In genomic region chr1:45892068-45892785, GRCh38 we compare ENCODE assay signal across 9 cellular contexts.
DNase-seq lines count a peak whose midpoint lies in the region; FAIRE-seq and TF ChIP-seq lines count a peak whose summit lies in the region.
"Had no signal": no experiment of that assay in that cellular context is flagged by ENCODE, and none has a peak within 500 bp of the region (broad histone marks: within the 10 kb centered on the region; RNA-seq: fewer than 3 reads in every experiment).

No MANE protein-coding gene starts in this region.

- H3K4me1 ChIP-seq in ovary (ENCODE audit: insufficient read depth): peaks cover 8% of the 10 kb centered on the region

- 4 to 12% (median 8%) methylated on average over 6 of the region's 6 CpGs for WGBS in ovary, 3 donors

- H3K4me3 ChIP-seq in ovary (no peak overlapping the region), MG63 (no peak overlapping the region)

- TF ChIP-seq EP300 in ovary (IDR thresholded peaks at IDR 0.05): no peak

- TF ChIP-seq POLR2A in ovary (IDR thresholded peaks at IDR 0.05): no peak

- H3K27me3 ChIP-seq in ovary (no peaks in the 10 kb centered on the region), MG63 (no peaks in the 10 kb centered on the region)

- H3K27ac ChIP-seq in ovary: peak overlapping the region; percentile 3 to 32

- peak; percentile 8 for FAIRE-seq in frontal cortex (lab: Jason Lieb, UNC)

- H3K36me3 ChIP-seq in ovary: no peaks in the 10 kb centered on the region
- no peaks in the 10 kb centered on the region for H3K36me3 ChIP-seq in MG63

- DNase-seq in AG20443 (ENCODE audit: low spot score) (peak; percentile 67), T1000 (lab: John Stamatoyannopoulos, UW) (peak; percentile 35), frontal cortex (ENCODE audit: low spot score in 2 of 2) (peak in 1 of 2 donors; percentile 33), ovary (no peak), NOMO-1 (lab: John Stamatoyannopoulos, UW; ENCODE audit: unreplicated experiment in 2 of 2) (no peak), cortex of kidney (lab: John Stamatoyannopoulos, UW) (no peak), GM20000 (ENCODE audit: low spot score) (no peak), MG63 (no peak)
- DNase-seq: DMS 273 treated with DMSO at 0.1 percent for 48 hours had no signal

- H3K9me3 ChIP-seq in ovary: no peaks in the 10 kb centered on the region
- no peaks in the 10 kb centered on the region for H3K9me3 ChIP-seq in MG63

- TF ChIP-seq CTCF in ovary (IDR thresholded peaks at IDR 0.05) (no peak), GM20000 (IDR thresholded peaks at IDR 0.05; ENCODE audit: extremely low read depth, missing control alignments) (no peak)

- intact Hi-C loops in ovary (cut with DNase I): no loop called here

Comparison
In these comparisons a context has a peak if more than half of its experiments do, and no peak if none do; other contexts are left out.
1. DNase-seq: peak in AG20443 (single experiment) and T1000 (single experiment); none in ovary (0 of 5), NOMO-1 (0 of 2), cortex of kidney (single experiment), GM20000 (single experiment) and MG63 (single experiment).